7 cellular contexts compared by ENCODE assay signal in genomic region chr1:112624443-112624842, GRCh38. TPM values are rescaled to one million over a fixed set of nuclear protein-coding genes. Genes with fewer than 3 reads are reported as not detected.
DNase-seq lines count a peak whose midpoint lies in the region; ATAC-seq, FAIRE-seq and TF ChIP-seq lines count a peak whose summit lies in the region.
"Not testable (repeated sequence)": the region's sequence is repeated elsewhere in the genome, so short reads cannot be mapped to it uniquely, and the experiment has no call there.

No MANE protein-coding gene starts in this region.

- not testable (repeated sequence) for H3K36me3 ChIP-seq in CD8-positive, alpha-beta memory T cell (ENCODE audit: insufficient read depth, low read length); astrocyte (ENCODE audit: insufficient read depth, low read length)
- H3K36me3 ChIP-seq in OCI-LY7 (ENCODE audit: insufficient read depth, low read length) = peaks cover 56% of the 10 kb centered on the region

- H3K4me3 Mint-ChIP-seq in CD8-positive, alpha-beta memory T cell = peak overlapping the region in 6 of 7 donors; percentile 2 to 79 (median 49)
- H3K4me3 Mint-ChIP-seq in activated CD4-positive, alpha-beta T cell treated with anti-CD3 and anti-CD28 coated beads, Interleukin-2, amount 10 ng/mL, durations not matched to agents 24 days and 14 days = peak overlapping the region; percentile 43
- H3K4me3 Mint-ChIP-seq in activated T-helper 1 cell treated with anti-CD3 and anti-CD28 coated beads, Interleukin-12 subunit alpha, Interleukin-12 subunit beta, Interleukin-2, Interleukin-4 antibody, amounts not matched to agents 30 ng/mL and 10 ng/mL and 1 ng/mL, durations not matched to agents 14 hours and 24 hours and 36 hours = peak overlapping the region; percentile 22
- H3K4me3 Mint-ChIP-seq in astrocyte (ENCODE audit: unreplicated experiment); stimulated activated memory B cell treated with anti-CD40 and anti-IgM and Interleukin-4, amounts not matched to agents 10 μg/mL and 1 μg/mL and 100 μg/mL, for 72 hours: not testable (repeated sequence)
- peak overlapping the region in 4 of 8 donors; percentile 14 to 71 (median 42) for H3K4me3 Mint-ChIP-seq in naive B cell

- H3K4me1 ChIP-seq in CD8-positive, alpha-beta memory T cell (ENCODE audit: insufficient read depth, low read length) = peaks cover 80% of the 10 kb centered on the region
- H3K4me1 ChIP-seq in OCI-LY7 (ENCODE audit: insufficient read depth, low read length, poor library complexity, severe bottlenecking) (peaks cover 54% of the 10 kb centered on the region), astrocyte (ENCODE audit: insufficient read depth, low read length) (peaks cover 12% of the 10 kb centered on the region)

- H3K79me2 ChIP-seq in OCI-LY7 (ENCODE audit: insufficient read depth, low read depth, low read length) (peaks cover 98% of the 10 kb centered on the region), astrocyte (ENCODE audit: insufficient read depth, low read length) (peaks cover 94% of the 10 kb centered on the region)

- not testable (repeated sequence) for H3K9me3 Mint-ChIP-seq in CD8-positive, alpha-beta memory T cell; activated CD4-positive, alpha-beta T cell treated with anti-CD3 and anti-CD28 coated beads, Interleukin-2, amount 10 ng/mL, durations not matched to agents 24 days and 14 days; activated T-helper 1 cell treated with anti-CD3 and anti-CD28 coated beads, Interleukin-12 subunit alpha, Interleukin-12 subunit beta, Interleukin-2, Interleukin-4 antibody, amounts not matched to agents 30 ng/mL and 10 ng/mL and 1 ng/mL, durations not matched to agents 14 hours and 24 hours and 36 hours; astrocyte (ENCODE audit: unreplicated experiment); naive B cell; stimulated activated memory B cell treated with anti-CD40 and anti-IgM and Interleukin-4, amounts not matched to agents 10 μg/mL and 1 μg/mL and 100 μg/mL, for 72 hours

- H3K4me2 ChIP-seq in OCI-LY7 (ENCODE audit: low read length) = peak overlapping the region; percentile 0; the same call in 1 of the 2 replicates
- H3K4me2 ChIP-seq in astrocyte (ENCODE audit: low read length) = not testable (repeated sequence)

- H3K9me2 ChIP-seq in OCI-LY7 (ENCODE audit: insufficient read depth, low read length) = not testable (repeated sequence)

- H3K27ac Mint-ChIP-seq in CD8-positive, alpha-beta memory T cell = peak overlapping the region in 7 of 8 donors; percentile 3 to 89 (median 83)
- H3K27ac Mint-ChIP-seq in activated CD4-positive, alpha-beta T cell treated with anti-CD3 and anti-CD28 coated beads, Interleukin-2, amount 10 ng/mL, durations not matched to agents 24 days and 14 days = peak overlapping the region; percentile 82
- peak overlapping the region; percentile 82 for H3K27ac Mint-ChIP-seq in activated T-helper 1 cell treated with anti-CD3 and anti-CD28 coated beads, Interleukin-12 subunit alpha, Interleukin-12 subunit beta, Interleukin-2, Interleukin-4 antibody, amounts not matched to agents 30 ng/mL and 10 ng/mL and 1 ng/mL, durations not matched to agents 14 hours and 24 hours and 36 hours
- H3K27ac Mint-ChIP-seq in astrocyte (ENCODE audit: unreplicated experiment) (peak overlapping the region; percentile 67), naive B cell (peak overlapping the region in 5 of 6 donors; percentile 15 to 87 (median 83))
- peak overlapping the region; percentile 60 for H3K27ac Mint-ChIP-seq in stimulated activated memory B cell treated with anti-CD40 and anti-IgM and Interleukin-4, amounts not matched to agents 10 μg/mL and 1 μg/mL and 100 μg/mL, for 72 hours

- peaks cover 0 to 68% (median 11%) of the 10 kb centered on the region in 3 donors for H3K36me3 Mint-ChIP-seq in CD8-positive, alpha-beta memory T cell
- peaks cover 60% of the 10 kb centered on the region for H3K36me3 Mint-ChIP-seq in activated CD4-positive, alpha-beta T cell treated with anti-CD3 and anti-CD28 coated beads, Interleukin-2, amount 10 ng/mL, durations not matched to agents 24 days and 14 days (ENCODE audit: low read depth)
- H3K36me3 Mint-ChIP-seq in activated T-helper 1 cell treated with anti-CD3 and anti-CD28 coated beads, Interleukin-12 subunit alpha, Interleukin-12 subunit beta, Interleukin-2, Interleukin-4 antibody, amounts not matched to agents 30 ng/mL and 10 ng/mL and 1 ng/mL, durations not matched to agents 14 hours and 24 hours and 36 hours (ENCODE audit: low read depth) = peaks cover 39% of the 10 kb centered on the region
- not testable (repeated sequence) for H3K36me3 Mint-ChIP-seq in astrocyte (ENCODE audit: low read depth, unreplicated experiment)
- peaks cover 16 to 19% of the 10 kb centered on the region in 2 donors for H3K36me3 Mint-ChIP-seq in naive B cell
- peaks cover 41% of the 10 kb centered on the region for H3K36me3 Mint-ChIP-seq in stimulated activated memory B cell treated with anti-CD40 and anti-IgM and Interleukin-4, amounts not matched to agents 10 μg/mL and 1 μg/mL and 100 μg/mL, for 72 hours

- TF ChIP-seq CTCF in OCI-LY7 (conservative IDR thresholded peaks at IDR 0.05; ENCODE audit: low read length); astrocyte (IDR thresholded peaks at IDR 0.05; ENCODE audit: insufficient read depth, low read depth, low read length): not testable (repeated sequence)

- POLR2A ChIA-PET in CD8-positive, alpha-beta memory T cell (lab: Charles Lee) = not testable (repeated sequence)
- POLR2A ChIA-PET in OCI-LY7 (lab: Charles Lee) = interaction anchor here (0.7 kb wide), 1 partner anchor 9 kb away, joined by 3 read pairs; no protein-coding TSS in a partner anchor

- H4K20me1 ChIP-seq in OCI-LY7 (ENCODE audit: insufficient read depth, low read length) = peaks cover 62% of the 10 kb centered on the region
- peaks cover 69% of the 10 kb centered on the region for H4K20me1 ChIP-seq in astrocyte (ENCODE audit: insufficient read depth, low read length)

- not testable (repeated sequence) for H3K9ac ChIP-seq in astrocyte (ENCODE audit: low read length)

- not testable (repeated sequence) for BruUV-seq in OCI-LY7 (replicated peaks; lab: Mats Ljungman, UMichigan)

- H3K9me3 ChIP-seq in CD8-positive, alpha-beta memory T cell (ENCODE audit: low read length); OCI-LY7 (ENCODE audit: low read length); astrocyte (ENCODE audit: insufficient read depth, low read depth, low read length): not testable (repeated sequence)

- H3K4me1 Mint-ChIP-seq in CD8-positive, alpha-beta memory T cell = peaks cover 68 to 88% (median 86%) of the 10 kb centered on the region in 3 donors
- H3K4me1 Mint-ChIP-seq in activated CD4-positive, alpha-beta T cell treated with anti-CD3 and anti-CD28 coated beads, Interleukin-2, amount 10 ng/mL, durations not matched to agents 24 days and 14 days = peaks cover 59% of the 10 kb centered on the region
- H3K4me1 Mint-ChIP-seq in activated T-helper 1 cell treated with anti-CD3 and anti-CD28 coated beads, Interleukin-12 subunit alpha, Interleukin-12 subunit beta, Interleukin-2, Interleukin-4 antibody, amounts not matched to agents 30 ng/mL and 10 ng/mL and 1 ng/mL, durations not matched to agents 14 hours and 24 hours and 36 hours (ENCODE audit: low read depth) = peaks cover 72% of the 10 kb centered on the region
- H3K4me1 Mint-ChIP-seq in astrocyte (ENCODE audit: low read depth, unreplicated experiment) (peaks cover 20% of the 10 kb centered on the region), naive B cell (peaks cover 48 to 84% (median 65%) of the 10 kb centered on the region in 3 donors)
- peaks cover 86% of the 10 kb centered on the region for H3K4me1 Mint-ChIP-seq in stimulated activated memory B cell treated with anti-CD40 and anti-IgM and Interleukin-4, amounts not matched to agents 10 μg/mL and 1 μg/mL and 100 μg/mL, for 72 hours

- intact Hi-C loops in OCI-LY7 (cut with micrococcal nuclease; ENCODE audit: unreplicated experiment) = loop anchor here (10.0 kb wide), 1 partner anchor 330 kb away; the partner anchor contains the start of gene SLC16A1
- intact Hi-C loops in activated CD4-positive, alpha-beta T cell treated with anti-CD3 and anti-CD28 coated beads, Interleukin-2, amount 10 ng/mL, durations not matched to agents 24 days and 14 days (cut with micrococcal nuclease) = not testable (repeated sequence)
- intact Hi-C loops in activated T-helper 1 cell treated with anti-CD3 and anti-CD28 coated beads, Interleukin-12 subunit alpha, Interleukin-12 subunit beta, Interleukin-2, Interleukin-4 antibody, amounts not matched to agents 30 ng/mL and 10 ng/mL and 1 ng/mL, durations not matched to agents 14 hours and 24 hours and 36 hours (cut with micrococcal nuclease) = loop anchor here (5.0 kb wide), 1 partner anchor 1188 kb away; the partner anchor contains the start of gene RSBN1

- not testable (repeated sequence) for H3K27me3 ChIP-seq in CD8-positive, alpha-beta memory T cell (ENCODE audit: insufficient read depth, low read length, poor library complexity, severe bottlenecking); astrocyte (ENCODE audit: insufficient read depth, low read length)

- H3K27ac ChIP-seq in CD8-positive, alpha-beta memory T cell (ENCODE audit: low read depth, low read length); OCI-LY7 (ENCODE audit: low read depth, low read length, poor library complexity, severe bottlenecking); astrocyte (ENCODE audit: low read depth, low read length): not testable (repeated sequence)

- DNase-seq in CD8-positive, alpha-beta memory T cell; OCI-LY7 (ENCODE audit: low spot score); activated T-helper 1 cell treated with anti-CD3 and anti-CD28 coated beads, Interleukin-12 subunit alpha, Interleukin-12 subunit beta, Interleukin-2, Interleukin-4 antibody, amounts not matched to agents 30 ng/mL and 10 ng/mL and 1 ng/mL, durations not matched to agents 14 hours and 24 hours and 36 hours (ENCODE audit: low spot score); astrocyte (ENCODE audit: low read depth); naive B cell: not testable (repeated sequence)
- peak; percentile 50 for DNase-seq in activated CD4-positive, alpha-beta T cell treated with anti-CD3 and anti-CD28 coated beads, Interleukin-2, amount 10 ng/mL, durations not matched to agents 24 days and 14 days

- not testable (repeated sequence) for ATAC-seq in naive B cell (ENCODE audit: low read depth in 2 of 2); stimulated activated memory B cell treated with anti-CD40 and anti-IgM and Interleukin-4, amounts not matched to agents 10 μg/mL and 1 μg/mL and 100 μg/mL, for 72 hours

- not testable (repeated sequence) for H2AFZ ChIP-seq in OCI-LY7 (ENCODE audit: low read length); astrocyte (ENCODE audit: low read depth, low read length)

- not testable (repeated sequence) for FAIRE-seq in astrocyte (lab: Jason Lieb, UNC)

- H3K4me3 ChIP-seq in CD8-positive, alpha-beta memory T cell (ENCODE audit: low read length); OCI-LY7 (ENCODE audit: low read depth, low read length, poor library complexity, severe bottlenecking); astrocyte (ENCODE audit: insufficient read depth, low read depth, low read length): not testable (repeated sequence)

- CTCF ChIA-PET in CD8-positive, alpha-beta memory T cell (lab: Charles Lee); OCI-LY7 (lab: Charles Lee; ENCODE audit: unreplicated experiment): not testable (repeated sequence)

- not testable (repeated sequence) for H3K27me3 Mint-ChIP-seq in CD8-positive, alpha-beta memory T cell; activated CD4-positive, alpha-beta T cell treated with anti-CD3 and anti-CD28 coated beads, Interleukin-2, amount 10 ng/mL, durations not matched to agents 24 days and 14 days; activated T-helper 1 cell treated with anti-CD3 and anti-CD28 coated beads, Interleukin-12 subunit alpha, Interleukin-12 subunit beta, Interleukin-2, Interleukin-4 antibody, amounts not matched to agents 30 ng/mL and 10 ng/mL and 1 ng/mL, durations not matched to agents 14 hours and 24 hours and 36 hours (ENCODE audit: insufficient read depth); astrocyte (ENCODE audit: low read depth, unreplicated experiment); naive B cell; stimulated activated memory B cell treated with anti-CD40 and anti-IgM and Interleukin-4, amounts not matched to agents 10 μg/mL and 1 μg/mL and 100 μg/mL, for 72 hours

RNA-seq across cellular contexts. Expression of gene CAPZA1, which starts 4.8 kb away (rescaled TPM):
- 100 to 1,000 TPM; 255 to 266 TPM for total RNA-seq in CD8-positive, alpha-beta memory T cell
- 212 TPM for polyA plus RNA-seq in CD8-positive, alpha-beta memory T cell
- 234 and 274 TPM in 2 replicates for total RNA-seq in OCI-LY7 (2014; rRNA removed; shearing (Covaris generic))
- 234 and 246 TPM in 2 replicates for total RNA-seq in OCI-LY7 (2022)
- 241 and 250 TPM in 2 replicates for total RNA-seq in activated CD4-positive, alpha-beta T cell treated with anti-CD3 and anti-CD28 coated beads, Interleukin-2, amount 10 ng/mL, durations not matched to agents 24 days and 14 days
- 239 and 242 TPM in 2 replicates for total RNA-seq in activated T-helper 1 cell treated with anti-CD3 and anti-CD28 coated beads, Interleukin-12 subunit alpha, Interleukin-12 subunit beta, Interleukin-2, Interleukin-4 antibody, amounts not matched to agents 30 ng/mL and 10 ng/mL and 1 ng/mL, durations not matched to agents 14 hours and 24 hours and 36 hours
- 170 and 171 TPM in 2 replicates for total RNA-seq in astrocyte
- 100 to 1,000 TPM; 202 to 291 (median 254) TPM for polyA plus RNA-seq in naive B cell (ENCODE audit: low read depth in 6 of 6)

RNA-seq across cellular contexts. Expression of gene ST7L, which starts 5.5 kb away (rescaled TPM):
- total RNA-seq in CD8-positive, alpha-beta memory T cell = 10 to 100 TPM; 11.6 to 12.2 TPM
- polyA plus RNA-seq in CD8-positive, alpha-beta memory T cell = 11.3 TPM
- 17.3 and 20.2 TPM in 2 replicates for total RNA-seq in OCI-LY7 (2014; rRNA removed; shearing (Covaris generic))
- total RNA-seq in OCI-LY7 (2022) (22.8 and 25.8 TPM in 2 replicates), astrocyte (14.8 and 14.9 TPM in 2 replicates)
- 13.8 and 16.6 TPM in 2 replicates for total RNA-seq in activated CD4-positive, alpha-beta T cell treated with anti-CD3 and anti-CD28 coated beads, Interleukin-2, amount 10 ng/mL, durations not matched to agents 24 days and 14 days
- 12.2 and 13.5 TPM in 2 replicates for total RNA-seq in activated T-helper 1 cell treated with anti-CD3 and anti-CD28 coated beads, Interleukin-12 subunit alpha, Interleukin-12 subunit beta, Interleukin-2, Interleukin-4 antibody, amounts not matched to agents 30 ng/mL and 10 ng/mL and 1 ng/mL, durations not matched to agents 14 hours and 24 hours and 36 hours
- 10 to 100 TPM; 10.7 to 22.0 (median 13.5) TPM for polyA plus RNA-seq in naive B cell (ENCODE audit: low read depth in 6 of 6)

RNA-seq across cellular contexts. Expression of gene MOV10, which starts 50.0 kb away (rescaled TPM):
- total RNA-seq in CD8-positive, alpha-beta memory T cell = 10 to 100 TPM; 29.9 to 31.0 TPM
- polyA plus RNA-seq in CD8-positive, alpha-beta memory T cell = 33.7 TPM
- 24.4 and 28.2 TPM in 2 replicates for total RNA-seq in OCI-LY7 (2014; rRNA removed; shearing (Covaris generic))
- total RNA-seq in OCI-LY7 (2022) (30.4 and 32.4 TPM in 2 replicates), astrocyte (121 and 147 TPM in 2 replicates)
- 70.7 and 76.7 TPM in 2 replicates for total RNA-seq in activated CD4-positive, alpha-beta T cell treated with anti-CD3 and anti-CD28 coated beads, Interleukin-2, amount 10 ng/mL, durations not matched to agents 24 days and 14 days
- total RNA-seq in activated T-helper 1 cell treated with anti-CD3 and anti-CD28 coated beads, Interleukin-12 subunit alpha, Interleukin-12 subunit beta, Interleukin-2, Interleukin-4 antibody, amounts not matched to agents 30 ng/mL and 10 ng/mL and 1 ng/mL, durations not matched to agents 14 hours and 24 hours and 36 hours = 64.6 and 66.2 TPM in 2 replicates
- polyA plus RNA-seq in naive B cell (ENCODE audit: low read depth in 6 of 6) = 10 to 100 TPM in 3 of 6 donors, 1 to 10 TPM in 3; 3.4 to 10.5 (median 9.8) TPM
